13 cellular contexts compared by ENCODE assay signal in genomic region chr3:195139876-195140240, GRCh38.
DNase-seq lines count a peak whose midpoint lies in the region; ATAC-seq, FAIRE-seq and TF ChIP-seq lines count a peak whose summit lies in the region.
"Had no signal": no experiment of that assay in that cellular context is flagged by ENCODE, and none has a peak within 500 bp of the region (broad histone marks: within the 10 kb centered on the region; RNA-seq: fewer than 3 reads in every experiment).

No MANE protein-coding gene starts in this region.

- peaks cover 13% of the 10 kb centered on the region for H3K4me1 Mint-ChIP-seq in HFFc6 (ENCODE audit: low read depth)
- H3K4me1 Mint-ChIP-seq in activated T-helper 2 cell treated with anti-CD3 and anti-CD28 coated beads, Interferon-gamma antibody, Interleukin-2, Interleukin-4, amounts not matched to agents 10 μg/mL and 5 μg/mL and 100 μg/mL, durations not matched to agents 14 hours and 24 hours and 36 hours (ENCODE audit: low read depth) = no peaks in the 10 kb centered on the region

- peak; percentile 7 for DNase-seq in AG10803 (ENCODE audit: low read depth)
- DNase-seq in HFFc6 = peak; percentile 49
- DNase-seq in GM12878 (ENCODE audit: low read depth, low spot score) = no peak
- DNase-seq in keratinocyte (ENCODE audit: low read depth, low spot score) = peak; percentile 50
- no peak for DNase-seq in activated T-helper 2 cell treated with anti-CD3 and anti-CD28 coated beads, Interferon-gamma antibody, Interleukin-2, Interleukin-4, amounts not matched to agents 10 μg/mL and 5 μg/mL and 100 μg/mL, durations not matched to agents 14 hours and 24 hours and 36 hours (ENCODE audit: low spot score)
- DNase-seq in GM03348 (ENCODE audit: low spot score) = no peak
- DNase-seq: BE2C, NCI-H1092, NCI-H2227 treated with DMSO at 0.1 percent for 48 hours, WERI-Rb-1 had no signal

- H3K27me3 ChIP-seq in GM12878 (replicated peaks in 1 of 2; ENCODE audit: control insufficient read depth in 2 of 2, insufficient read depth in 2 of 2, low read length in 1 of 2) (no peaks in the 10 kb centered on the region), keratinocyte (ENCODE audit: control insufficient read depth, extremely low read depth, insufficient read depth, low read length) (no peaks in the 10 kb centered on the region)
- H3K27me3 ChIP-seq: BE2C had no signal

- no peak overlapping the region for H3K27ac Mint-ChIP-seq in HFFc6
- H3K27ac Mint-ChIP-seq in activated T-helper 2 cell treated with anti-CD3 and anti-CD28 coated beads, Interferon-gamma antibody, Interleukin-2, Interleukin-4, amounts not matched to agents 10 μg/mL and 5 μg/mL and 100 μg/mL, durations not matched to agents 14 hours and 24 hours and 36 hours = no peak overlapping the region
- H3K27ac Mint-ChIP-seq: activated naive CD8-positive, alpha-beta T cell had no signal

- no peaks in the 10 kb centered on the region for H3K27me3 Mint-ChIP-seq in HFFc6 (ENCODE audit: insufficient read depth)
- no peaks in the 10 kb centered on the region for H3K27me3 Mint-ChIP-seq in activated T-helper 2 cell treated with anti-CD3 and anti-CD28 coated beads, Interferon-gamma antibody, Interleukin-2, Interleukin-4, amounts not matched to agents 10 μg/mL and 5 μg/mL and 100 μg/mL, durations not matched to agents 14 hours and 24 hours and 36 hours (ENCODE audit: low read depth)
- H3K27me3 Mint-ChIP-seq: activated naive CD8-positive, alpha-beta T cell had no signal

- SMC1A ChIA-PET in GM12878 (lab: Charles Lee; ENCODE audit: uncharacterized antibody, unreplicated experiment) = interaction anchor here (0.7 to 2.1 kb wide), 6 partner anchors 8 to 110 kb away, joined by 3 to 25 read pairs (median 5); no protein-coding TSS in a partner anchor

- H3K4me3 ChIP-seq in AG10803 (ENCODE audit: low read length) (no peak overlapping the region), GM12878 (no peak overlapping the region), keratinocyte (ENCODE audit: control insufficient read depth in 2 of 3, extremely low read depth in 1 of 3, insufficient read depth in 2 of 3, low read depth in 1 of 3, low read length in 3 of 3) (peak overlapping the region in 1 of 3 experiments; percentile 25)

- CTCF ChIA-PET in GM12878 (lab: Yijun Ruan, JAX) = interaction anchor here (0.7 to 1.1 kb wide), 3 partner anchors 9 to 121 kb away, joined by 3 to 4 read pairs (median 3); no protein-coding TSS in a partner anchor

- RAD21 ChIA-PET in GM12878 (lab: Charles Lee; ENCODE audit: unreplicated experiment) = interaction anchor here (1.2 to 2.0 kb wide), 2 partner anchors 10 to 112 kb away, joined by 3 to 21 read pairs; no protein-coding TSS in a partner anchor

- H4K20me1 ChIP-seq in GM12878 (ENCODE audit: control insufficient read depth, insufficient read depth) (no peaks in the 10 kb centered on the region), keratinocyte (ENCODE audit: control insufficient read depth, extremely low read depth, insufficient read depth, low read length) (no peaks in the 10 kb centered on the region)

- in situ Hi-C loops in GM12878 (cut with MboI) = loop anchor here (25.0 kb wide), 2 partner anchors 397 to 1297 kb away; partner anchors contain the start of genes PPP1R2 and UBXN7

- no peak for ATAC-seq in GM12878
- no peak for ATAC-seq in HG02588 (IDR thresholded peaks at IDR 0.05; ENCODE audit: unreplicated experiment)
- no peak for ATAC-seq in GM21381 (IDR thresholded peaks at IDR 0.05; ENCODE audit: unreplicated experiment)

- H3K4me1 ChIP-seq in GM12878 (ENCODE audit: control insufficient read depth, insufficient read depth, low read length) (peaks cover 19% of the 10 kb centered on the region), keratinocyte (ENCODE audit: control insufficient read depth, extremely low read depth, insufficient read depth, low read length) (peaks cover 19% of the 10 kb centered on the region)

- FAIRE-seq in GM12878 (lab: Jason Lieb, UNC) (no peak), keratinocyte (lab: Jason Lieb, UNC) (peak; percentile 65)

- H3K9me1 ChIP-seq in keratinocyte (ENCODE audit: control insufficient read depth, extremely low read depth, insufficient read depth, low read length) = peaks cover 4% of the 10 kb centered on the region

- peaks cover 22% of the 10 kb centered on the region for H3K36me3 Mint-ChIP-seq in HFFc6 (ENCODE audit: low read depth)
- H3K36me3 Mint-ChIP-seq in activated T-helper 2 cell treated with anti-CD3 and anti-CD28 coated beads, Interferon-gamma antibody, Interleukin-2, Interleukin-4, amounts not matched to agents 10 μg/mL and 5 μg/mL and 100 μg/mL, durations not matched to agents 14 hours and 24 hours and 36 hours (ENCODE audit: low read depth) = peaks cover 23% of the 10 kb centered on the region

- dilution Hi-C loops in keratinocyte (cut with MboI; ENCODE audit: extremely low pct_ligation_motif_present, low sequenced_read_pairs) = no loop called here

- TF ChIP-seq POLR2A in GM12878 (IDR thresholded peaks at IDR 0.05; ENCODE audit: low read depth, low read length) = no peak

- H3K9me3 ChIP-seq in GM12878 (replicated peaks; ENCODE audit: control insufficient read depth, insufficient read depth, low read length) (peaks cover 8% of the 10 kb centered on the region), keratinocyte (ENCODE audit: control insufficient read depth, low read depth, low read length) (peaks cover 2% of the 10 kb centered on the region)
- H3K9me3 ChIP-seq: BE2C had no signal

- H3K27ac ChIP-seq in GM12878 (ENCODE audit: control insufficient read depth, insufficient read depth) (peak overlapping the region; percentile 74), keratinocyte (ENCODE audit: control insufficient read depth, insufficient read depth, low read length) (peak overlapping the region; percentile 62)
- H3K27ac ChIP-seq: WERI-Rb-1 had no signal

- TF ChIP-seq CTCF in AG10803 (conservative IDR thresholded peaks at IDR 0.05; ENCODE audit: low read length) = no peak
- no peak for TF ChIP-seq CTCF in HFFc6 (IDR thresholded peaks at IDR 0.05)
- TF ChIP-seq CTCF in GM12878 (IDR thresholded peaks at IDR 0.05 in 2 of 3, conservative IDR thresholded peaks at IDR 0.05 in 1 of 3; ENCODE audit: control insufficient read depth in 2 of 3, extremely low read depth in 1 of 3, insufficient read depth in 1 of 3, low read depth in 3 of 3, low read length in 3 of 3) = no peak
- TF ChIP-seq CTCF in keratinocyte (optimal IDR thresholded peaks at IDR 0.05 in 1 of 3, IDR thresholded peaks at IDR 0.05 in 1 of 3, conservative IDR thresholded peaks at IDR 0.05 in 1 of 3; ENCODE audit: extremely low read depth in 1 of 3, insufficient read depth in 2 of 3, low read length in 3 of 3) = no peak

- peaks cover 10% of the 10 kb centered on the region for H3K9me3 Mint-ChIP-seq in HFFc6
- peaks cover 25% of the 10 kb centered on the region for H3K9me3 Mint-ChIP-seq in activated T-helper 2 cell treated with anti-CD3 and anti-CD28 coated beads, Interferon-gamma antibody, Interleukin-2, Interleukin-4, amounts not matched to agents 10 μg/mL and 5 μg/mL and 100 μg/mL, durations not matched to agents 14 hours and 24 hours and 36 hours

- intact Hi-C loops in GM12878 (cut with micrococcal nuclease; ENCODE audit: unreplicated experiment) = no loop called here
- intact Hi-C loops in activated T-helper 2 cell treated with anti-CD3 and anti-CD28 coated beads, Interferon-gamma antibody, Interleukin-2, Interleukin-4, amounts not matched to agents 10 μg/mL and 5 μg/mL and 100 μg/mL, durations not matched to agents 14 hours and 24 hours and 36 hours (cut with micrococcal nuclease) = no loop called here

- no peak for TF ChIP-seq EP300 in GM12878 (IDR thresholded peaks at IDR 0.05; ENCODE audit: borderline replicate concordance in 1 of 2, control insufficient read depth in 1 of 2, low read depth in 2 of 2, low read length in 2 of 2)

- H2AFZ ChIP-seq in GM12878 (ENCODE audit: control insufficient read depth, low read depth, low read length) (no peak overlapping the region), keratinocyte (ENCODE audit: control insufficient read depth, low read length) (peak overlapping the region; percentile 63)

- no peaks in the 10 kb centered on the region for H3K79me2 ChIP-seq in GM12878 (ENCODE audit: control insufficient read depth, insufficient read depth, low read length)
- H3K79me2 ChIP-seq in keratinocyte (ENCODE audit: control insufficient read depth, insufficient read depth, low read length) = no peaks in the 10 kb centered on the region

- no peak for TF ChIP-seq RAD21 in GM12878 (IDR thresholded peaks at IDR 0.05; ENCODE audit: insufficient read depth, low read depth, low read length)

- POLR2A ChIA-PET in GM12878 (lab: Charles Lee) = interaction anchor here (1.9 to 2.9 kb wide), 4 partner anchors 8 to 11 kb away, joined by 5 to 14 read pairs (median 10); no protein-coding TSS in a partner anchor

- H3K9ac ChIP-seq in GM12878 (ENCODE audit: control insufficient read depth, insufficient read depth, low read length) (peak overlapping the region; percentile 37; the same call in 1 of the 2 replicates), keratinocyte (ENCODE audit: control insufficient read depth, extremely low read depth, insufficient read depth, low read length) (peak overlapping the region; percentile 45)

- H3K4me2 ChIP-seq in GM12878 (ENCODE audit: control insufficient read depth, insufficient read depth) = no peak overlapping the region
- peak overlapping the region; percentile 67 for H3K4me2 ChIP-seq in keratinocyte (ENCODE audit: control insufficient read depth, extremely low read depth, insufficient read depth, low read depth, low read length)

- no TSS peak for BruUV-seq in GM12878 (replicated peaks; lab: Mats Ljungman, UMichigan)

- no peaks in the 10 kb centered on the region for H3K36me3 ChIP-seq in GM12878 (ENCODE audit: control insufficient read depth in 2 of 2, insufficient read depth in 2 of 2, low read length in 1 of 2)
- peaks cover 0 to 4% of the 10 kb centered on the region in 2 experiments for H3K36me3 ChIP-seq in keratinocyte (ENCODE audit: control insufficient read depth in 2 of 2, extremely low read depth in 1 of 2, insufficient read depth in 2 of 2, low read length in 2 of 2)
- H3K36me3 ChIP-seq: BE2C, WERI-Rb-1 had no signal

- no peak overlapping the region for H3K4me3 Mint-ChIP-seq in HFFc6
- H3K4me3 Mint-ChIP-seq in activated T-helper 2 cell treated with anti-CD3 and anti-CD28 coated beads, Interferon-gamma antibody, Interleukin-2, Interleukin-4, amounts not matched to agents 10 μg/mL and 5 μg/mL and 100 μg/mL, durations not matched to agents 14 hours and 24 hours and 36 hours (ENCODE audit: low read depth) = no peak overlapping the region
- H3K4me3 Mint-ChIP-seq: activated naive CD8-positive, alpha-beta T cell had no signal

- 97% methylated on average over 4 of the region's 4 CpGs for WGBS in GM12878 (ENCODE audit: insufficient coverage, insufficient replicate concordance, low lambda C conversion rate, missing lambda C conversion rate)

TF ChIP-seq in GM12878, 131 proteins besides CTCF, POLR2A, EP300 and RAD21 (continues in another document):
- no peak for TF ChIP-seq ZNF622 (IDR thresholded peaks at IDR 0.05)
- TF ChIP-seq WRNIP1 (IDR thresholded peaks at IDR 0.05; ENCODE audit: borderline replicate concordance, low read depth, low read length) = no peak

Comparison
In these comparisons a context has a peak if more than half of its experiments do, and no peak if none do; other contexts are left out.
1. DNase-seq: peak in AG10803 (single experiment), HFFc6 (single experiment) and keratinocyte (single experiment); none in GM12878 (single experiment), activated T-helper 2 cell treated with anti-CD3 and anti-CD28 coated beads, Interferon-gamma antibody, Interleukin-2, Interleukin-4, amounts not matched to agents 10 μg/mL and 5 μg/mL and 100 μg/mL, durations not matched to agents 14 hours and 24 hours and 36 hours (single experiment) and GM03348 (single experiment).